8 cellular contexts compared by ENCODE assay signal in the genomic region with DNA sequence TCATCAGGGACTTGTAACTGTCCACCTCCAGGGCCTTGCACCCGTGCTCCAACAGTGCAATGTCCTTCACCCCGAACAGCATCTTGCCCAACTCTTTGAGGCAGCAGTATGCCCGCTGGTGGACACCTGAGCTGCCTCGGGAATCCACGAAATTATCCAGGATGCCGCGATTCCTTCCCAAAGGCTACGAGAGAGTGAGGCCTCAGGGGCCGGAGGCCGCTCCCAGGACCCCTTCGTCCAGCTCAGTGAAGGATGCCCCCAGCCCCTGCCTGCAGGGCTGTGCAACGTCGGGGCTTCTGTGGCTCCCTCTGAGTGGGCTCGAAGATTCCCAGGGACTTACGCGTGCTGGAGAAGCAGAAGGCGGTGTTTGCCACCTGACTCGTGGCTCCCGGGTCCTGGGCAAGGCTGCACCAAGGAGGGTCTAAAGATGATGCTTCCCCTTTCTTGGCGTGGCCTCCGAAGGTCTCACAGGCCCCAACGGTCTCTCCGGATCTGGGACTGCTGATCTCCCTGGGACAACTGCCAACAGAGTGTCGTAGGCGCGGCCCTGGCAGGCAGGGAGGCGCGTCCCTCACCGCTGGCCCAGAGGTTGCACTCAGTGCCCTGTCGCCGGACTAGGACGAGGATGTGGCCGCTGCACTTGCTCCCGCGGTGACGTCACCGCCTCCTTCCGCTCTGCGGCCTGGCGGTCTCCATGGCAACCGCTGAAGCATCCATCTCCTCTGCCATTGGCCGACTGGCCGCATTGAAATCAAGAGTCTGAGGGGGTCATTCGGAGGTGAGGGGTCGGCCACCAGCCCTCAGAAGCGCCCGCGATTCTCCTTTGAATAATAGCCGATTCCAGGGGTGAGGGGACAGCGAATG. TPM values are rescaled to one million over a fixed set of nuclear protein-coding genes. Genes with fewer than 3 reads are reported as not detected.
DNase-seq lines count a peak whose midpoint lies in the region; ATAC-seq and TF ChIP-seq lines count a peak whose summit lies in the region.

TSS of gene PNMA8C (minus strand) at position 659 of the 864 bp plus-strand sequence. CDS start at position 82, 577 bp downstream.

- DNase-seq in Caki2 (ENCODE audit: low read depth): peak; percentile 73
- DNase-seq in NCI-H146 treated with DMSO at 0.1 percent for 48 hours (lab: John Stamatoyannopoulos, UW; ENCODE audit: unreplicated experiment): peak; percentile 59
- DNase-seq in activated CD8-positive, alpha-beta memory T cell treated with anti-CD3 and anti-CD28 coated beads, Interleukin-2, amount 10 ng/mL, durations not matched to agents 7 days and 5 days: peak; percentile 85
- DNase-seq in endothelial cell (ENCODE audit: low spot score): peak; percentile 75
- DNase-seq in middle frontal gyrus (ENCODE audit: extremely low spot score, low spot score): peak; percentile 75
- DNase-seq in stimulated activated naive CD8-positive, alpha-beta T cell treated with anti-CD3 and anti-CD28 coated beads, Interleukin-15, amount 100 ng/mL, for 72 hours: peak; percentile 48 to 70

- peaks cover 29% of the 10 kb centered on the region for H3K4me1 Mint-ChIP-seq in activated CD8-positive, alpha-beta memory T cell treated with anti-CD3 and anti-CD28 coated beads, Interleukin-2, amount 10 ng/mL, durations not matched to agents 7 days and 5 days
- peaks cover 15% of the 10 kb centered on the region for H3K4me1 Mint-ChIP-seq in endothelial cell (ENCODE audit: unreplicated experiment)
- H3K4me1 Mint-ChIP-seq in stimulated activated naive CD8-positive, alpha-beta T cell treated with anti-CD3 and anti-CD28 coated beads, Interleukin-15, amount 100 ng/mL, for 72 hours: peaks cover 35% of the 10 kb centered on the region

- H3K27me3 Mint-ChIP-seq in activated CD8-positive, alpha-beta memory T cell treated with anti-CD3 and anti-CD28 coated beads, Interleukin-2, amount 10 ng/mL, durations not matched to agents 7 days and 5 days: peaks cover 80% of the 10 kb centered on the region
- peaks cover 15% of the 10 kb centered on the region for H3K27me3 Mint-ChIP-seq in endothelial cell (ENCODE audit: unreplicated experiment)
- H3K27me3 Mint-ChIP-seq in stimulated activated naive CD8-positive, alpha-beta T cell treated with anti-CD3 and anti-CD28 coated beads, Interleukin-15, amount 100 ng/mL, for 72 hours: peaks cover 92% of the 10 kb centered on the region

- in situ Hi-C loops in Caki2 (cut with HindIII; ENCODE audit: low pct_unique_long_range_greater_than_20kb, low sequenced_read_pairs): no loop called here

- peak within 1 kb of the TSS; percentile 44 for H3K4me3 Mint-ChIP-seq in activated CD8-positive, alpha-beta memory T cell treated with anti-CD3 and anti-CD28 coated beads, Interleukin-2, amount 10 ng/mL, durations not matched to agents 7 days and 5 days
- H3K4me3 Mint-ChIP-seq in endothelial cell (ENCODE audit: unreplicated experiment): peak within 1 kb of the TSS; percentile 60
- H3K4me3 Mint-ChIP-seq in stimulated activated naive CD8-positive, alpha-beta T cell treated with anti-CD3 and anti-CD28 coated beads, Interleukin-15, amount 100 ng/mL, for 72 hours: peak within 1 kb of the TSS; percentile 72 to 80

- TF ChIP-seq CTCF in endothelial cell (IDR thresholded peaks at IDR 0.05; ENCODE audit: unreplicated experiment): no peak

- CTCF ChIA-PET in activated CD8-positive, alpha-beta memory T cell treated with anti-CD3 and anti-CD28 coated beads, Interleukin-2, amount 10 ng/mL, durations not matched to agents 7 days and 5 days (lab: Charles Lee): interaction anchor here (0.7 to 1.9 kb wide), 2 partner anchors 26 to 84 kb away, joined by 3 to 4 read pairs; no protein-coding TSS in a partner anchor

- no peaks in the 10 kb centered on the region for H3K36me3 Mint-ChIP-seq in activated CD8-positive, alpha-beta memory T cell treated with anti-CD3 and anti-CD28 coated beads, Interleukin-2, amount 10 ng/mL, durations not matched to agents 7 days and 5 days
- no peaks in the 10 kb centered on the region for H3K36me3 Mint-ChIP-seq in endothelial cell (ENCODE audit: low read depth, unreplicated experiment)

- H3K9me3 Mint-ChIP-seq in activated CD8-positive, alpha-beta memory T cell treated with anti-CD3 and anti-CD28 coated beads, Interleukin-2, amount 10 ng/mL, durations not matched to agents 7 days and 5 days (ENCODE audit: low read depth): no peaks in the 10 kb centered on the region
- no peaks in the 10 kb centered on the region for H3K9me3 Mint-ChIP-seq in endothelial cell (ENCODE audit: unreplicated experiment)
- H3K9me3 Mint-ChIP-seq in stimulated activated naive CD8-positive, alpha-beta T cell treated with anti-CD3 and anti-CD28 coated beads, Interleukin-15, amount 100 ng/mL, for 72 hours: no peaks in the 10 kb centered on the region

- peak within 1 kb of the TSS; percentile 34 for H3K27ac Mint-ChIP-seq in activated CD8-positive, alpha-beta memory T cell treated with anti-CD3 and anti-CD28 coated beads, Interleukin-2, amount 10 ng/mL, durations not matched to agents 7 days and 5 days
- H3K27ac Mint-ChIP-seq in endothelial cell (ENCODE audit: unreplicated experiment): peak within 1 kb of the TSS; percentile 16
- H3K27ac Mint-ChIP-seq in stimulated activated naive CD8-positive, alpha-beta T cell treated with anti-CD3 and anti-CD28 coated beads, Interleukin-15, amount 100 ng/mL, for 72 hours: peak within 1 kb of the TSS; percentile 30 to 69

- ATAC-seq in activated CD8-positive, alpha-beta memory T cell treated with anti-CD3 and anti-CD28 coated beads, Interleukin-2, amount 10 ng/mL, durations not matched to agents 7 days and 5 days: peak; percentile 77
- ATAC-seq in stimulated activated naive CD8-positive, alpha-beta T cell treated with anti-CD3 and anti-CD28 coated beads, Interleukin-15, amount 100 ng/mL, for 72 hours: peak; percentile 64
- no peak for ATAC-seq in GM18520 (IDR thresholded peaks at IDR 0.05; ENCODE audit: unreplicated experiment)
- ATAC-seq in HG03442 (IDR thresholded peaks at IDR 0.05; ENCODE audit: unreplicated experiment): no peak

RNA-seq across cellular contexts. Expression of gene PNMA8C, which starts in this region (rescaled TPM):
- 0.07 and 0.93 TPM in 2 replicates for total RNA-seq in Caki2 (2014; rRNA removed; shearing (Covaris generic); ENCODE audit: low replicate concordance)
- not detected for total RNA-seq in activated CD8-positive, alpha-beta memory T cell treated with anti-CD3 and anti-CD28 coated beads, Interleukin-2, amount 10 ng/mL, durations not matched to agents 7 days and 5 days
- 0.41 TPM for total RNA-seq in endothelial cell (ENCODE audit: unreplicated experiment)

Comparison
In these comparisons a context has a peak if more than half of its experiments do, and no peak if none do; other contexts are left out.
1. Peak in DNase-seq in Caki2; RNA of the gene not detected or under 1 TPM.
2. Peak in DNase-seq and ATAC-seq in activated CD8-positive, alpha-beta memory T cell treated with anti-CD3 and anti-CD28 coated beads, Interleukin-2, amount 10 ng/mL, durations not matched to agents 7 days and 5 days; RNA of the gene not detected or under 1 TPM.
3. Peak in DNase-seq in endothelial cell; RNA of the gene not detected or under 1 TPM.